Comparison of ENCODE assay signal across 12 cellular contexts in genomic region chr5:14267166-14267838, GRCh38.
DNase-seq lines count a peak whose midpoint lies in the region; ATAC-seq, FAIRE-seq and TF ChIP-seq lines count a peak whose summit lies in the region.
"Had no signal": no experiment of that assay in that cellular context is flagged by ENCODE, and none has a peak within 500 bp of the region (broad histone marks: within the 10 kb centered on the region; RNA-seq: fewer than 3 reads in every experiment).

No MANE protein-coding gene starts in this region.

- no peak for TF ChIP-seq POLR2A in H54 (IDR thresholded peaks at IDR 0.05; ENCODE audit: low read depth, low read length)

- DNase-seq in ELR (ENCODE audit: low read depth), result peak; percentile 66
- peak; percentile 24 for DNase-seq in NCI-H69 (lab: John Stamatoyannopoulos, UW)
- peak; percentile 46 for DNase-seq in dermis blood vessel endothelial cell
- peak; percentile 35 for DNase-seq in non-pigmented ciliary epithelial cell (ENCODE audit: low read depth)
- no peak for DNase-seq in activated gamma-delta T cell (lab: John Stamatoyannopoulos, UW)
- no peak for DNase-seq in H54 (ENCODE audit: insufficient read length, low spot score)
- no peak for DNase-seq in NCI-H748 (lab: John Stamatoyannopoulos, UW; ENCODE audit: unreplicated experiment)
- DNase-seq: activated naive CD8-positive, alpha-beta T cell treated with anti-CD3 and anti-CD28 coated beads for 36 hours; effector CD4-positive, alpha-beta T cell; stimulated activated CD4-positive, alpha-beta T cell treated with anti-CD3 and anti-CD28 coated beads, Interleukin-4, amount 100 ng/mL, for 1 hour; T-helper 1 cell had no signal

- no peak for ATAC-seq in HG03442 (IDR thresholded peaks at IDR 0.05; ENCODE audit: unreplicated experiment)

- no peak for FAIRE-seq in H54 (lab: Jason Lieb, UNC)

Comparison
In these comparisons a context has a peak if more than half of its experiments do, and no peak if none do; other contexts are left out.
1. DNase-seq: peak in ELR (single experiment), NCI-H69 (single experiment), dermis blood vessel endothelial cell (single experiment) and non-pigmented ciliary epithelial cell (single experiment); none in activated gamma-delta T cell (single experiment), H54 (single experiment) and NCI-H748 (single experiment).